ENCODE assay signal across 1 cellular context in the genomic region with DNA sequence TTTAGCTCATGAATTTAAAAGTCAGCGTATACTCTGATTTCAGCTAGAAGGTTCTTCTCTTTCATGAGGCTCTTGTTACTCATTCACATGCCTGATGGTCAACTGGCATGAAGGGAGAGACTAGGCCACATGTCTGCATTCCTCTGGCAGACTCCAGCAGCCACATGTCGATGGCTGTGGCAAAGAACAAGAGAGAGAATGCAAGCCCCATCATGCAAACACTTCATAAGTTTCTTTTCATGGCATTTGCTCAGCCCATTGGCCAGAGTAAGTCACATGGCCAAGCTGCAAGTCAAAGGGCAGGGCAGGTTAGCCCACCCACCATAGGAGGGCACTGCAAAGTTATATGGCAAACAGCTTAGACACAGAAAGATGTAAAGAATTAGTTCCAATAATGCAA.
TF ChIP-seq lines count a peak whose summit lies in the region.

No MANE protein-coding gene starts in this region.

TF ChIP-seq in GM23338, 12 proteins besides CTCF, POLR2A, EP300 and RAD21 (continued from another document):
- TF ChIP-seq REST (IDR thresholded peaks at IDR 0.05; ENCODE audit: unreplicated experiment), result no peak
- TF ChIP-seq ZNF331 (CRISPR knock-in tag; IDR thresholded peaks at IDR 0.05; ENCODE audit: low read depth), result no peak
- no peak for TF ChIP-seq NANOG (IDR thresholded peaks at IDR 0.05; ENCODE audit: borderline replicate concordance)
